ENCODE assay signal across 25 cellular contexts in the genomic region with DNA sequence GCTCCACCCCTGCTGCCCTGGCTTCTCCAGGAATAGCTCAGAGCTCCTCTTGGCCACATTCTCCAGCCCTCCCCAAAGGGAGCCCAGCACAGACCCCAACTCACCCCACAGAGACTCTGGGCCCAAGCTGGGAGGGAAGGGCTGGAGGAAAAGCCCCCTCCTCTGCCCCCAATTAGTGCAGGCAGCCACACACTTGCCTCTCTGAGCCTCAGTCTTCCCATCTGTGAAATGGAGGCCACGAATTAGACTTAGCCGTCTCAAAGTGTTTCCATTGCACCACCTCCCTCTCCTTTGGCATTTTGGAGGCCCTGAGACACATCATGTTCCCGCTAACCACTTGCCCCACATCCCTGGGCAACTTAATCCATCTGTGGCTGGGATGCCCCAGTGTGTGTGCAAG.
"Had no signal": no experiment of that assay in that cellular context is flagged by ENCODE, and none has a peak within 500 bp of the region (broad histone marks: within the 10 kb centered on the region; RNA-seq: fewer than 3 reads in every experiment).

No MANE protein-coding gene starts in this region.

- H3K9ac ChIP-seq: parathyroid adenoma had no signal

- H3K27ac Mint-ChIP-seq: effector memory CD8-positive, alpha-beta T cell; memory B cell; mesothelial cell of epicardium; naive thymus-derived CD4-positive, alpha-beta T cell; nephron progenitor cell; progenitor cell of endocrine pancreas; stimulated activated effector memory CD8-positive, alpha-beta T cell treated with anti-CD3 and anti-CD28 coated beads, Interleukin-12 subunit alpha, Interleukin-12 subunit beta, amount 100 ng/mL, for 72 hours; type B pancreatic cell had no signal

- H3K27me3 ChIP-seq: testis had no signal

- H3K27ac ChIP-seq: hepatocyte, parathyroid adenoma, stomach, testis, tibial artery had no signal

- H3K9me3 ChIP-seq: stomach, testis, tibial artery had no signal

- H3K79me2 ChIP-seq: hepatocyte, parathyroid adenoma had no signal

- H3K4me1 ChIP-seq: parathyroid adenoma, stomach, testis, tibial artery had no signal

- ATAC-seq: effector memory CD8-positive, alpha-beta T cell; left lobe of liver; naive thymus-derived CD4-positive, alpha-beta T cell; sciatic nerve; stimulated activated effector memory CD8-positive, alpha-beta T cell treated with anti-CD3 and anti-CD28 coated beads, Interleukin-12 subunit alpha, Interleukin-12 subunit beta, amount 100 ng/mL, for 72 hours had no signal

- H3K4me1 Mint-ChIP-seq: memory B cell; mesothelial cell of epicardium; naive thymus-derived CD4-positive, alpha-beta T cell; stimulated activated effector memory CD8-positive, alpha-beta T cell treated with anti-CD3 and anti-CD28 coated beads, Interleukin-12 subunit alpha, Interleukin-12 subunit beta, amount 100 ng/mL, for 72 hours had no signal

- H3K9me3 Mint-ChIP-seq: effector memory CD8-positive, alpha-beta T cell; mesothelial cell of epicardium; nephron progenitor cell; stimulated activated effector memory CD8-positive, alpha-beta T cell treated with anti-CD3 and anti-CD28 coated beads, Interleukin-12 subunit alpha, Interleukin-12 subunit beta, amount 100 ng/mL, for 72 hours; type B pancreatic cell had no signal

- FAIRE-seq: frontal cortex, kidney, urothelium cell line had no signal

- H3K4me3 ChIP-seq: hepatocyte, lung, smooth muscle cell, stomach, testis, tibial artery had no signal

- H2AFZ ChIP-seq: hepatocyte, parathyroid adenoma had no signal

- H3K36me3 ChIP-seq: stomach, tibial artery had no signal

- H3K4me3 Mint-ChIP-seq: effector memory CD8-positive, alpha-beta T cell; memory B cell; mesothelial cell of epicardium; naive thymus-derived CD4-positive, alpha-beta T cell; nephron progenitor cell; stimulated activated effector memory CD8-positive, alpha-beta T cell treated with anti-CD3 and anti-CD28 coated beads, Interleukin-12 subunit alpha, Interleukin-12 subunit beta, amount 100 ng/mL, for 72 hours; type B pancreatic cell had no signal

- DNase-seq: cortex of kidney; effector memory CD8-positive, alpha-beta T cell; kidney; naive thymus-derived CD4-positive, alpha-beta T cell; nephron progenitor cell; stimulated activated CD4-positive, alpha-beta T cell treated with anti-CD3 and anti-CD28 coated beads, Interleukin-12 subunit alpha, Interleukin-12 subunit beta, amount 100 ng/mL, for 4 hours; stimulated activated CD4-positive, alpha-beta T cell treated with anti-CD3 and anti-CD28 coated beads, Interleukin-1b, Interleukin-23, amount 100 ng/mL, for 48 hours; stimulated activated CD4-positive, alpha-beta T cell treated with anti-CD3 and anti-CD28 coated beads, Interleukin-4, amount 100 ng/mL, for 24 hours; stimulated activated naive CD4-positive, alpha-beta T cell treated with Interleukin-2 at 50 U/mL for 16 hours; stomach; testis; tibial artery had no signal

- H3K36me3 Mint-ChIP-seq: memory B cell; mesothelial cell of epicardium; naive thymus-derived CD4-positive, alpha-beta T cell; stimulated activated effector memory CD8-positive, alpha-beta T cell treated with anti-CD3 and anti-CD28 coated beads, Interleukin-12 subunit alpha, Interleukin-12 subunit beta, amount 100 ng/mL, for 72 hours; type B pancreatic cell had no signal

- H3K4me2 ChIP-seq: hepatocyte, smooth muscle cell had no signal
